1 cellular context compared by ENCODE assay signal in the genomic region with DNA sequence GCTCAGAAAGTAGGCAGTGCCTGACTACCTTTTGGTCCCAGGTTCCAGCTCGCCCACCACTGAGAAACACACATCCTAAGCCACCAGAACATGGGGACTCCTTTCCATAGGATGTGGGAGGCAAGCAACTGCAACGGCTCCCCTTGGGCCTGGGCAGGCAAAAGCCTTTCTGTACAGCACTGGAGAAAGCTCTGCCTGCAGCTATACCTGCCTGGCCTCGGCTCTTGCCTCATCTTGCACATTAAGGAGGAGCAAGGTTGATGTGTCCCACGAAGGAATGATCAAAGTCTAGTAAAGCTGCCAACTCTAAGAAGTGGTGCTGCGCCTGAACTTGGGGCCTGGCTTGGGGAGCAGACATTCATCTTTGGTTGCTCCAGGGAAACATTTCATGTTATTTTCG.
TF ChIP-seq lines count a peak whose summit lies in the region.

No MANE protein-coding gene starts in this region.

TF ChIP-seq in H1, 55 proteins besides CTCF, POLR2A, EP300 and RAD21:
- no peak for TF ChIP-seq BCL11A (IDR thresholded peaks at IDR 0.05; ENCODE audit: low read depth in 2 of 2, low read length in 2 of 2)
- TF ChIP-seq TAF1 (IDR thresholded peaks at IDR 0.05; ENCODE audit: low read depth, low read length), result 0 out of 2 replicates have a peak, but pooled peaks have one; percentile 4
- no peak for TF ChIP-seq MAFK (IDR thresholded peaks at IDR 0.05; ENCODE audit: low read depth, low read length)
- no peak for TF ChIP-seq TAF7 (optimal IDR thresholded peaks at IDR 0.05; ENCODE audit: borderline replicate concordance, low read depth, low read length)
TF ChIP-seq in H1: peak in this region for 1.
